1 cellular context compared by ENCODE assay signal in genomic region chr1:91345395-91346005, GRCh38.
TF ChIP-seq lines count a peak whose summit lies in the region.

No MANE protein-coding gene starts in this region.

TF ChIP-seq in K562, 482 proteins besides CTCF, POLR2A, EP300 and RAD21 (continued from another document):
- TF ChIP-seq ATF4 (CRISPR knock-in tag; IDR thresholded peaks at IDR 0.05) (no peak), RNF2 (IDR thresholded peaks at IDR 0.05) (no peak), CEBPZ (IDR thresholded peaks at IDR 0.05; ENCODE audit: borderline replicate concordance, low read depth, low read length) (no peak)
